In the genomic region with DNA sequence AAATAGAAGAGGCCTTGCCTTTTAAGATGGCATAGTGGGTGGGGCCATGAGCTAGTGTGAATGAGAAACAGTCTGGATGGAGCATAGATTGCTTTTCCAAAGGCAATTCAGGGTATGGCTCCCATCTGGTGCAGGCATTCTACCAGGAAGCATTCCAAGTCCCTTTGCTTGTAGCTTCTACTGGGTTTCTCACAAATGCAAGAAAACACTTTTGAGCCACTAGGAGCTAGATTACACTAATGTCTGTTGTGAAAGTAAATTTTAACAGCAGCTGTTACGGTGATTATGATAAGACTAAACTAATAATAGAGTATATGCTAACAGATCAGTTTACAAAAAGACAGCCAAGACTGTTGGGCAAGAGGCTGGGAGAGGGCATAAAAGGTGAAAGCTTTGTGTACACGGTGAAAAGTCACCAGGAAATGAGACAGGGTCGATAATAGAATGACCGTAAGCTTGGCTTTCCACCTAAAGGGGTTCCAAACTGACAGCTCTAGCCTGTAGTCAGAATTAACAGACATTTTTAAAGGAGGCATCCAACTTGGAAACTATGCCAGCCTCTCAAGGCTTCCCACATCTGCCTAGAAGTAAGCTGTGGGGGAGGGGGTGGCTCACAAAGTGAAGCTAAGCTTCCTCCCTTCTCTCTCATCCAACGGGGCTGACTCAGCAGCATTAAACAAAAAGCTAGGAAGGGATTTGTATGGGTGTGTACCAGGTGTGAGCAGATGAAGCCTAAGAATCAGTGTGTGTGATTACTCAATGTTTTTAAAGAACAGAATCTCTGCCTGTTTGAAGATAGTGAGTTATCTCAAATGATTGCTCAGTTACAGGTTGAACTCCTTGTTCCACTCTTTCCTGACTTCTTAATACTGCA, we compare ENCODE assay signal across 8 cellular contexts.
A peak's percentile ranks its signal among the peaks of the same experiment; 100 is the strongest.
DNase-seq lines count a peak whose midpoint lies in the region; TF ChIP-seq lines count a peak whose summit lies in the region.

No MANE protein-coding gene starts in this region.

- 14% methylated on average over 5 of the region's 5 CpGs for WGBS in prostate gland

- H3K4me1 ChIP-seq in fibroblast of lung (ENCODE audit: control insufficient read depth, extremely low read depth, insufficient read depth, low read length), result peaks cover 3% of the 10 kb centered on the region
- no peaks in the 10 kb centered on the region for H3K4me1 ChIP-seq in prostate gland (replicated peaks)

- peak overlapping the region; percentile 2 for H2AFZ ChIP-seq in fibroblast of lung (ENCODE audit: low read length)

- TF ChIP-seq CTCF in fibroblast of lung (conservative IDR thresholded peaks at IDR 0.05 in 1 of 2, IDR thresholded peaks at IDR 0.05 in 1 of 2; ENCODE audit: low read depth in 1 of 2, low read length in 2 of 2) (no peak), prostate gland (IDR thresholded peaks at IDR 0.05) (peak in 1 of 4 experiments; percentile 7)

- H3K27me3 ChIP-seq in fibroblast of lung (ENCODE audit: control insufficient read depth, insufficient read depth, low read length) (no peaks in the 10 kb centered on the region), prostate gland (replicated peaks; ENCODE audit: insufficient read depth) (no peaks in the 10 kb centered on the region)

- no peaks in the 10 kb centered on the region for H4K20me1 ChIP-seq in fibroblast of lung (ENCODE audit: control insufficient read depth, extremely low read depth, insufficient read depth, low read length)

- H3K4me3 ChIP-seq in fibroblast of lung (replicated peaks in 1 of 4; ENCODE audit: control extremely low read depth in 1 of 4, insufficient read depth in 1 of 4, low read depth in 3 of 4, low read length in 4 of 4) (peak overlapping the region in 2 of 4 experiments; percentile 23 to 28), prostate gland (no peak overlapping the region)

- H3K9me3 ChIP-seq in fibroblast of lung (ENCODE audit: control insufficient read depth, insufficient read depth, low read depth, low read length) (no peaks in the 10 kb centered on the region), prostate gland (no peaks in the 10 kb centered on the region)

- H3K4me2 ChIP-seq in fibroblast of lung (ENCODE audit: extremely low read depth, insufficient read depth, low read length), result peak overlapping the region; percentile 63

- in situ Hi-C loops in G401 (cut with HindIII; ENCODE audit: low sequenced_read_pairs), result no loop called here

- H3K36me3 ChIP-seq in fibroblast of lung (ENCODE audit: control insufficient read depth, insufficient read depth, low read length) (no peaks in the 10 kb centered on the region), prostate gland (no peaks in the 10 kb centered on the region)

- H3K79me2 ChIP-seq in fibroblast of lung (ENCODE audit: control insufficient read depth, insufficient read depth, low read length), result no peaks in the 10 kb centered on the region

- TF ChIP-seq POLR2A in prostate gland (IDR thresholded peaks at IDR 0.05), result no peak

- no peak overlapping the region for H3K27ac ChIP-seq in fibroblast of lung (ENCODE audit: insufficient read depth, low read length)
- H3K27ac ChIP-seq in prostate gland, result peak overlapping the region; percentile 70 to 71

- DNase-seq in G401 (ENCODE audit: low spot score) (peak; percentile 53), NCI-H82 treated with DMSO at 0.1 percent for 48 hours (lab: John Stamatoyannopoulos, UW; ENCODE audit: unreplicated experiment) (peak; percentile 6), fibroblast of lung (ENCODE audit: low read depth in 2 of 2) (peak; percentile 74 to 99), prostate gland (ENCODE audit: low spot score) (peak; percentile 62), putamen (ENCODE audit: low spot score) (no peak), retina (no peak), 8988T (no peak)
- no peak for DNase-seq in activated T-cell treated with anti-CD3 and anti-CD28 coated beads, Interleukin-2, amount 50 U/mL, for 1 hour

- intact Hi-C loops in prostate gland (cut with DNase I), result no loop called here

- no peak overlapping the region for H3K9ac ChIP-seq in fibroblast of lung (ENCODE audit: insufficient read depth, low read length)

Comparison
In these comparisons a context has a peak if more than half of its experiments do, and no peak if none do; other contexts are left out.
1. DNase-seq: peak in G401 (single experiment), NCI-H82 treated with DMSO at 0.1 percent for 48 hours (single experiment), fibroblast of lung (2 of 2) and prostate gland (single experiment); none in putamen (single experiment), retina (single experiment), activated T-cell treated with anti-CD3 and anti-CD28 coated beads, Interleukin-2, amount 50 U/mL, for 1 hour (single experiment) and 8988T (single experiment).